Comparison of ENCODE assay signal across 12 cellular contexts in genomic region chr12:62799766-62800406, GRCh38.
DNase-seq lines count a peak whose midpoint lies in the region; ATAC-seq and TF ChIP-seq lines count a peak whose summit lies in the region.
"Had no signal": no experiment of that assay in that cellular context is flagged by ENCODE, and none has a peak within 500 bp of the region (broad histone marks: within the 10 kb centered on the region; RNA-seq: fewer than 3 reads in every experiment).

No MANE protein-coding gene starts in this region.

- no peaks in the 10 kb centered on the region for H3K36me3 ChIP-seq in colonic mucosa

- H3K4me1 ChIP-seq in H9 (ENCODE audit: insufficient read depth, low read length): no peaks in the 10 kb centered on the region; the same call in 1 of the 2 replicates
- no peaks in the 10 kb centered on the region for H3K4me1 ChIP-seq in colonic mucosa

- intact Hi-C loops in left ventricle myocardium superior (cut with micrococcal nuclease): loop anchor here (2.0 to 10.0 kb wide), 2 partner anchors 217 to 365 kb away; no protein-coding TSS in a partner anchor
- intact Hi-C loops in colonic mucosa (cut with DNase I): loop anchor here (5.0 to 10.0 kb wide), 2 partner anchors 265 to 363 kb away; no protein-coding TSS in a partner anchor

- H3K4ac ChIP-seq in H9 (ENCODE audit: low read depth, low read length): no peak overlapping the region

- no peaks in the 10 kb centered on the region for H4K20me1 ChIP-seq in H9 (ENCODE audit: control insufficient read depth, insufficient read depth, insufficient read length)
- H4K20me1 ChIP-seq: BLaER1 treated with 17β-estradiol and CSF1 and Interleukin-3, amounts not matched to agents 10 nM and 100 nM had no signal

- H3K9me3 ChIP-seq in H9 (ENCODE audit: control insufficient read depth, low read depth, low read length): no peaks in the 10 kb centered on the region
- no peaks in the 10 kb centered on the region for H3K9me3 ChIP-seq in colonic mucosa
- H3K9me3 ChIP-seq: BLaER1 treated with 17β-estradiol and CSF1 and Interleukin-3, amounts not matched to agents 10 nM and 100 nM had no signal

- H3K14ac ChIP-seq in H9 (ENCODE audit: insufficient read depth, low read length): no peak overlapping the region

- H3K9me3 Mint-ChIP-seq in H9: no peaks in the 10 kb centered on the region
- H3K9me3 Mint-ChIP-seq: neural crest cell; stimulated activated naive CD8-positive, alpha-beta T cell treated with anti-CD3 and anti-CD28 coated beads, Interleukin-15, Interleukin-2, amounts not matched to agents 100 ng/mL and 50 ng/mL, for 24 hours had no signal

- H4K5ac ChIP-seq in H9 (ENCODE audit: insufficient read length, low read depth, low read length): no peak overlapping the region

- peak overlapping the region in 2 of 3 experiments; percentile 52 to 56; a peak in 3 of 7 replicates for H3K27ac Mint-ChIP-seq in H9
- H3K27ac Mint-ChIP-seq: stimulated activated naive CD8-positive, alpha-beta T cell treated with anti-CD3 and anti-CD28 coated beads, Interleukin-15, Interleukin-2, amounts not matched to agents 100 ng/mL and 50 ng/mL, for 24 hours had no signal

- H3K56ac ChIP-seq in H9 (ENCODE audit: insufficient read length, low read depth, low read length): no peak overlapping the region

- H3K23me2 ChIP-seq in H9 (ENCODE audit: insufficient read length, low read depth, low read length, poor library complexity, severe bottlenecking): no peaks in the 10 kb centered on the region

- no peak overlapping the region for H3K4me2 ChIP-seq in H9 (ENCODE audit: insufficient read depth, insufficient read length, low read length)
- H3K4me2 ChIP-seq: BLaER1 treated with 17β-estradiol and CSF1 and Interleukin-3, amounts not matched to agents 10 nM and 100 nM had no signal

- no peak overlapping the region for H4K91ac ChIP-seq in H9 (ENCODE audit: insufficient read length, low read depth, low read length)

- no peak overlapping the region for H2AFZ ChIP-seq in H9 (ENCODE audit: low read length)

- no peak overlapping the region for H4K8ac ChIP-seq in H9 (replicated peaks; ENCODE audit: insufficient read length, low read depth, low read length)

- H3K9ac ChIP-seq in H9 (ENCODE audit: extremely low read depth, insufficient read length, low read length) (no peak overlapping the region), colonic mucosa (ENCODE audit: low read depth in 2 of 2, low read length in 2 of 2) (no peak overlapping the region)
- H3K9ac ChIP-seq: BLaER1 treated with 17β-estradiol and CSF1 and Interleukin-3, amounts not matched to agents 10 nM and 100 nM had no signal

- no peak overlapping the region for H2BK15ac ChIP-seq in H9 (ENCODE audit: low read depth, low read length)

- no peak overlapping the region for H2BK12ac ChIP-seq in H9 (ENCODE audit: insufficient read length, low read depth, low read length)

- H3K36me3 Mint-ChIP-seq in H9 (ENCODE audit: insufficient read depth in 1 of 3, low read depth in 3 of 3): peaks cover 0 to 16% (median 3%) of the 10 kb centered on the region in 3 experiments; a peak in 4 of 7 replicates

- H3K4me3 Mint-ChIP-seq in H9: no peak overlapping the region
- H3K4me3 Mint-ChIP-seq: neural crest cell; stimulated activated naive CD8-positive, alpha-beta T cell treated with anti-CD3 and anti-CD28 coated beads, Interleukin-15, Interleukin-2, amounts not matched to agents 100 ng/mL and 50 ng/mL, for 24 hours had no signal

- no peak overlapping the region for H2BK20ac ChIP-seq in H9 (ENCODE audit: low read depth, low read length, poor library complexity, severe bottlenecking)

- H2BK120ac ChIP-seq in H9 (ENCODE audit: low read depth, low read length, poor library complexity, severe bottlenecking): no peak overlapping the region

- no peak overlapping the region for H2AK5ac ChIP-seq in H9 (ENCODE audit: insufficient read length, low read length)

- peaks cover 20 to 27% of the 10 kb centered on the region in 2 experiments for H3K4me1 Mint-ChIP-seq in H9

- DNase-seq in H9 (peak; percentile 60), kidney tubule cell (ENCODE audit: low spot score) (peak; percentile 20), NCI-H1092 (lab: John Stamatoyannopoulos, UW) (no peak), left ventricle myocardium superior (no peak), colonic mucosa (no peak)

- no peak overlapping the region for H2BK5ac ChIP-seq in H9 (ENCODE audit: insufficient read length, low read length)

- H3K27ac ChIP-seq in H9 (ENCODE audit: insufficient read length, low read depth, low read length): no peak overlapping the region
- no peak overlapping the region for H3K27ac ChIP-seq in colonic mucosa
- H3K27ac ChIP-seq: BLaER1 treated with 17β-estradiol and CSF1 and Interleukin-3, amounts not matched to agents 10 nM and 100 nM had no signal

- no peaks in the 10 kb centered on the region for H3K79me1 ChIP-seq in H9 (ENCODE audit: insufficient read depth, low read depth, low read length, poor library complexity, severe bottlenecking)

- no peaks in the 10 kb centered on the region for H3K79me2 ChIP-seq in H9 (ENCODE audit: insufficient read depth, low read length)

- no peak overlapping the region for H3K18ac ChIP-seq in H9 (ENCODE audit: insufficient read length, low read depth, low read length)

- no peak overlapping the region for H3K4me3 ChIP-seq in colonic mucosa
- H3K4me3 ChIP-seq: BLaER1 treated with 17β-estradiol and CSF1 and Interleukin-3, amounts not matched to agents 10 nM and 100 nM; dorsolateral prefrontal cortex had no signal

- no peaks in the 10 kb centered on the region for H3K27me3 ChIP-seq in H9 (ENCODE audit: insufficient read depth, low read length)
- no peaks in the 10 kb centered on the region for H3K27me3 ChIP-seq in colonic mucosa
- H3K27me3 ChIP-seq: BLaER1 treated with 17β-estradiol and CSF1 and Interleukin-3, amounts not matched to agents 10 nM and 100 nM; dorsolateral prefrontal cortex had no signal

- H3K23ac ChIP-seq in H9 (ENCODE audit: insufficient read length, low read depth, low read length): no peak overlapping the region

- no CpG with 5 or more reads among the region's 9 CpGs for WGBS in H9 (ENCODE audit: extremely low coverage, insufficient read length, low lambda C conversion rate)

- no peaks in the 10 kb centered on the region for H3K27me3 Mint-ChIP-seq in H9 (ENCODE audit: low read depth)

- no peak for TF ChIP-seq POLR2A in GM18505 (IDR thresholded peaks at IDR 0.05; ENCODE audit: borderline replicate concordance, extremely low read depth, insufficient read depth, insufficient read length)

- TF ChIP-seq CTCF in H9 (conservative IDR thresholded peaks at IDR 0.05): no peak
- no peak for TF ChIP-seq CTCF in colonic mucosa (IDR thresholded peaks at IDR 0.05)

- H3T11ph ChIP-seq in H9 (ENCODE audit: low read length): no peak overlapping the region

- peak; percentile 51 for ATAC-seq in GM18505 (IDR thresholded peaks at IDR 0.05; ENCODE audit: unreplicated experiment)
- peak; percentile 70 for ATAC-seq in HG03442 (IDR thresholded peaks at IDR 0.05; ENCODE audit: unreplicated experiment)
- ATAC-seq in left ventricle myocardium superior: no peak
- no peak for ATAC-seq in GM19328 (IDR thresholded peaks at IDR 0.05; ENCODE audit: unreplicated experiment)

Comparison
In these comparisons a context has a peak if more than half of its experiments do, and no peak if none do; other contexts are left out.
1. ATAC-seq: peak in GM18505 (single experiment) and HG03442 (single experiment); none in left ventricle myocardium superior (single experiment) and GM19328 (single experiment).
2. DNase-seq: peak in H9 (single experiment) and kidney tubule cell (single experiment); none in NCI-H1092 (single experiment), left ventricle myocardium superior (single experiment) and colonic mucosa (single experiment).